Comparison of ENCODE assay signal across 16 cellular contexts in genomic region chr18:2967357-2967756, GRCh38. TPM values are rescaled to one million over a fixed set of nuclear protein-coding genes. Genes with fewer than 3 reads are reported as not detected.
DNase-seq lines count a peak whose midpoint lies in the region; ATAC-seq, FAIRE-seq and TF ChIP-seq lines count a peak whose summit lies in the region.
"Had no signal": no experiment of that assay in that cellular context is flagged by ENCODE, and none has a peak within 500 bp of the region (broad histone marks: within the 10 kb centered on the region; RNA-seq: fewer than 3 reads in every experiment).

No MANE protein-coding gene starts in this region.

- peaks cover 0 to 8% of the 10 kb centered on the region in 2 donors for H3K36me3 ChIP-seq in small intestine (ENCODE audit: control insufficient read depth in 2 of 2, insufficient read depth in 2 of 2, low read length in 2 of 2)
- H3K36me3 ChIP-seq in transverse colon: no peaks in the 10 kb centered on the region
- H3K36me3 ChIP-seq in suprapubic skin: no peaks in the 10 kb centered on the region
- H3K36me3 ChIP-seq: left lung, right atrium auricular region, SJSA1 had no signal

- no peak for DNase-seq in activated T-cell treated with anti-CD3 and anti-CD28 coated beads, Interleukin-2, amount 50 U/mL, for 24 hours
- DNase-seq in activated T-cell treated with anti-CD3 and anti-CD28 coated beads, Interleukin-2, amount 50 U/mL, for 1 hour: no peak
- DNase-seq in small intestine (no peak), transverse colon (no peak), suprapubic skin (ENCODE audit: low spot score in 2 of 2) (no peak)
- DNase-seq: hippocampal formation; left lung; NCI-H2171; NK-92 treated with Interleukin-12 subunit alpha and Interleukin-12 subunit beta, amount 100 ng/mL, for 24 hours had no signal

- H3K9me3 Mint-ChIP-seq in activated T-cell treated with anti-CD3 and anti-CD28 coated beads, Interleukin-2, amount 50 U/mL, for 24 hours: no peaks in the 10 kb centered on the region
- no peaks in the 10 kb centered on the region for H3K9me3 Mint-ChIP-seq in IgD-negative memory B cell
- H3K9me3 Mint-ChIP-seq: nephron had no signal

- H3K27me3 Mint-ChIP-seq in activated T-cell treated with anti-CD3 and anti-CD28 coated beads, Interleukin-2, amount 50 U/mL, for 24 hours: no peaks in the 10 kb centered on the region
- no peaks in the 10 kb centered on the region for H3K27me3 Mint-ChIP-seq in IgD-negative memory B cell

- H3K36me3 Mint-ChIP-seq in activated T-cell treated with anti-CD3 and anti-CD28 coated beads, Interleukin-2, amount 50 U/mL, for 24 hours (ENCODE audit: low read depth): peaks cover 87% of the 10 kb centered on the region
- no peaks in the 10 kb centered on the region for H3K36me3 Mint-ChIP-seq in IgD-negative memory B cell

- H3K4me3 Mint-ChIP-seq in activated T-cell treated with anti-CD3 and anti-CD28 coated beads, Interleukin-2, amount 50 U/mL, for 24 hours: peak overlapping the region; percentile 75
- peak overlapping the region; percentile 69 to 77 (median 72) for H3K4me3 Mint-ChIP-seq in IgD-negative memory B cell
- H3K4me3 Mint-ChIP-seq: nephron had no signal

- FAIRE-seq in small intestine (lab: Jason Lieb, UNC): no peak
- FAIRE-seq: H54 had no signal

- 81 to 90% (median 87%) methylated on average over 11 of the region's 11 CpGs for WGBS in small intestine, 3 donors
- WGBS in transverse colon (ENCODE audit: low coverage in 1 of 2), 2 donors: 89 to 93% methylated on average over 7 to 11 of the region's 11 CpGs
- 88% methylated on average over 11 of the region's 11 CpGs for WGBS in suprapubic skin

- peak overlapping the region; percentile 100 for H3K27ac Mint-ChIP-seq in activated T-cell treated with anti-CD3 and anti-CD28 coated beads, Interleukin-2, amount 50 U/mL, for 24 hours
- peak overlapping the region; percentile 87 to 96 (median 89) for H3K27ac Mint-ChIP-seq in IgD-negative memory B cell

- TF ChIP-seq CTCF in transverse colon (IDR thresholded peaks at IDR 0.05) (no peak), suprapubic skin (IDR thresholded peaks at IDR 0.05) (no peak)

- no peak overlapping the region for H3K4me3 ChIP-seq in small intestine (ENCODE audit: low read depth in 1 of 2, low read length in 2 of 2)
- H3K4me3 ChIP-seq in transverse colon: no peak overlapping the region
- no peak overlapping the region for H3K4me3 ChIP-seq in suprapubic skin
- H3K4me3 ChIP-seq: left lung, right atrium auricular region, SJSA1 had no signal

- no peaks in the 10 kb centered on the region for H3K27me3 ChIP-seq in small intestine (ENCODE audit: control insufficient read depth in 2 of 2, insufficient read depth in 2 of 2, low read length in 2 of 2)
- no peaks in the 10 kb centered on the region for H3K27me3 ChIP-seq in transverse colon
- no peaks in the 10 kb centered on the region for H3K27me3 ChIP-seq in suprapubic skin
- H3K27me3 ChIP-seq: left lung, right atrium auricular region, SJSA1 had no signal

- H3K9me3 ChIP-seq in small intestine (ENCODE audit: control insufficient read depth, low read depth) (no peaks in the 10 kb centered on the region), transverse colon (no peaks in the 10 kb centered on the region), suprapubic skin (no peaks in the 10 kb centered on the region)
- H3K9me3 ChIP-seq: left lung, right atrium auricular region, SJSA1 had no signal

- H3K4me1 ChIP-seq in small intestine (ENCODE audit: control insufficient read depth in 2 of 2, insufficient read depth in 1 of 2, low read depth in 1 of 2, low read length in 1 of 2) (peaks cover 37 to 43% of the 10 kb centered on the region in 2 donors), transverse colon (peaks cover 4 to 63% (median 23%) of the 10 kb centered on the region in 4 donors), suprapubic skin (peaks cover 23% of the 10 kb centered on the region)
- H3K4me1 ChIP-seq: SJSA1 had no signal

- intact Hi-C loops in transverse colon (cut with DNase I; ENCODE audit: low total_unique reads): no loop called here

- H3K27ac ChIP-seq in cingulate gyrus (ENCODE audit: low read depth, low read length) (peak overlapping the region; percentile 16), small intestine (ENCODE audit: low read depth in 1 of 2, low read length in 1 of 2) (peak overlapping the region; percentile 3 to 79), transverse colon (peak overlapping the region in 2 of 4 donors; percentile 10 to 71), suprapubic skin (no peak overlapping the region)
- H3K27ac ChIP-seq: SJSA1 had no signal

- H3K4me1 Mint-ChIP-seq in activated T-cell treated with anti-CD3 and anti-CD28 coated beads, Interleukin-2, amount 50 U/mL, for 24 hours (ENCODE audit: low read depth): peaks cover 94% of the 10 kb centered on the region
- peaks cover 63 to 72% (median 65%) of the 10 kb centered on the region in 3 donors for H3K4me1 Mint-ChIP-seq in IgD-negative memory B cell

- TF ChIP-seq EP300 in transverse colon (IDR thresholded peaks at IDR 0.05; ENCODE audit: low read depth): no peak
- no peak for TF ChIP-seq EP300 in suprapubic skin (IDR thresholded peaks at IDR 0.05)

- ATAC-seq in GM21529 (IDR thresholded peaks at IDR 0.05; ENCODE audit: unreplicated experiment): no peak
- ATAC-seq: left lung had no signal

- TF ChIP-seq POLR2A in transverse colon (IDR thresholded peaks at IDR 0.05) (no peak), suprapubic skin (IDR thresholded peaks at IDR 0.05) (no peak)

- in situ Hi-C loops in transverse colon (cut with MboI; ENCODE audit: low pct_ligation_motif_present in 1 of 4, low pct_unique_long_range_greater_than_20kb in 1 of 4, low sequenced_read_pairs in 3 of 4): no loop called here

RNA-seq across cellular contexts. Expression of gene LPIN2, which starts 45.6 kb away (rescaled TPM):
- polyA plus RNA-seq in IgD-negative memory B cell (8.8 TPM), small intestine (10 to 100 TPM; 20.0 to 91.5 (median 63.0) TPM)
- total RNA-seq in transverse colon (100 to 1,000 TPM in 1 of 4 donors, 10 to 100 TPM in 3; 11.1 to 151 (median 87.0) TPM), suprapubic skin (10 to 100 TPM in 1 of 4 donors, 1 to 10 TPM in 3; 7.2 to 11.2 (median 9.1) TPM)
